15 cellular contexts compared by ENCODE assay signal in genomic region chr2:105357122-105357521, GRCh38.
"Had no signal": no experiment of that assay in that cellular context is flagged by ENCODE, and none has a peak within 500 bp of the region (broad histone marks: within the 10 kb centered on the region; RNA-seq: fewer than 3 reads in every experiment).

No MANE protein-coding gene starts in this region.

- DNase-seq: effector CD4-positive, alpha-beta T cell; endodermal cell; erythroblast; foreskin keratinocyte; hippocampal formation; natural killer cell; posterior cingulate gyrus; small intestine; stimulated activated CD4-positive, alpha-beta T cell treated with anti-CD3 and anti-CD28 coated beads, Interleukin-12 subunit alpha, Interleukin-12 subunit beta, amount 100 ng/mL, for 4 hours; stimulated activated naive CD4-positive, alpha-beta T cell; thyroid gland; uterus had no signal

- H3K27me3 ChIP-seq: foreskin keratinocyte, right atrium auricular region, suprapubic skin, thyroid gland, uterus had no signal

- H3K36me3 ChIP-seq: uterus had no signal

- H3K4me3 ChIP-seq: coronary artery, right atrium auricular region, suprapubic skin, thyroid gland, uterus had no signal

- ATAC-seq: foreskin keratinocyte, natural killer cell had no signal

- H3K4me1 ChIP-seq: foreskin keratinocyte, right atrium auricular region, suprapubic skin, uterus had no signal

- H3K27ac ChIP-seq: coronary artery, foreskin keratinocyte, right atrium auricular region, suprapubic skin, thyroid gland, uterus had no signal

- H3K9me3 ChIP-seq: thyroid gland had no signal
